8 cellular contexts compared by ENCODE assay signal in the genomic region with DNA sequence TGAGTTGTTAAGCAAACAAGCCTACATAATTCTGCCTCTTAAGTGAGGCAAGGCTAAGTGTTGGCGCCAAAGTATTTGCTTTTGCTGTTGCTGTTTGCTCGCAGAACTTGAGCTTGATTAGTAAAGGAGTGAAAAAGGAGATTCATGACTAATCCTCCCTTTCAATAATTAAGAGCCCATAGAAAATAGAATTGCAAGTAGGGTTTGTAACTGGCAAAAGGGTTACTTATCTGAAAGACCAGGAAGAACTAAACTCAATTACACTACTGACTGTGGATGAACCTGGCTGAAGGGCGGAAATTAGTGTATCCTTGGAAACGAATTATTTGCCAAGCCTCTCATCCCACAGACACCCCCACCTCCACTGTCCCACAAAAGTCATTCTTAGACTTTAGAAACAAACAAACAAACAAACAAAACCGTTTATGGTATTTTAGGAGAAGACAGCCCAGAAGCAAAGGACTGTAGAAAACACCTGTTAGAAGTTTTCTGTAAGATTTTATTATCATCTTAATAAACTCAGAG. TPM values are rescaled to one million over a fixed set of nuclear protein-coding genes. Genes with fewer than 3 reads are reported as not detected.
DNase-seq lines count a peak whose midpoint lies in the region; ATAC-seq and TF ChIP-seq lines count a peak whose summit lies in the region.

No MANE protein-coding gene starts in this region.

- H3K27ac ChIP-seq in layer of hippocampus (ENCODE audit: low read depth, low read length) = peak overlapping the region; percentile 4
- H3K27ac ChIP-seq in suprapubic skin = peak overlapping the region; percentile 92

- H3K36me3 ChIP-seq in suprapubic skin = no peaks in the 10 kb centered on the region

- peaks cover 21% of the 10 kb centered on the region for H3K27me3 Mint-ChIP-seq in activated CD4-positive, alpha-beta T cell treated with anti-CD3 and anti-CD28 coated beads for 36 hours
- peaks cover 40% of the 10 kb centered on the region for H3K27me3 Mint-ChIP-seq in activated naive CD8-positive, alpha-beta T cell treated with anti-CD3 and anti-CD28 coated beads, Interleukin-2, amount 10 ng/mL, durations not matched to agents 7 days and 5 days

- H3K4me3 Mint-ChIP-seq in activated CD4-positive, alpha-beta T cell treated with anti-CD3 and anti-CD28 coated beads for 36 hours = peak overlapping the region; percentile 94
- H3K4me3 Mint-ChIP-seq in activated naive CD8-positive, alpha-beta T cell treated with anti-CD3 and anti-CD28 coated beads, Interleukin-2, amount 10 ng/mL, durations not matched to agents 7 days and 5 days = peak overlapping the region; percentile 98

- CTCF ChIA-PET in activated CD4-positive, alpha-beta T cell treated with anti-CD3 and anti-CD28 coated beads for 36 hours (lab: Charles Lee) = interaction anchor here (1.1 kb wide), 1 partner anchor 50 kb away, joined by 3 read pairs; no protein-coding TSS in a partner anchor

- no peaks in the 10 kb centered on the region for H3K9me3 Mint-ChIP-seq in activated CD4-positive, alpha-beta T cell treated with anti-CD3 and anti-CD28 coated beads for 36 hours (ENCODE audit: low read depth)
- H3K9me3 Mint-ChIP-seq in activated naive CD8-positive, alpha-beta T cell treated with anti-CD3 and anti-CD28 coated beads, Interleukin-2, amount 10 ng/mL, durations not matched to agents 7 days and 5 days = no peaks in the 10 kb centered on the region

- H3K36me3 Mint-ChIP-seq in activated CD4-positive, alpha-beta T cell treated with anti-CD3 and anti-CD28 coated beads for 36 hours (ENCODE audit: low read depth) = peaks cover 2% of the 10 kb centered on the region
- H3K36me3 Mint-ChIP-seq in activated naive CD8-positive, alpha-beta T cell treated with anti-CD3 and anti-CD28 coated beads, Interleukin-2, amount 10 ng/mL, durations not matched to agents 7 days and 5 days = peaks cover 4% of the 10 kb centered on the region

- TF ChIP-seq POLR2A in suprapubic skin (IDR thresholded peaks at IDR 0.05) = no peak

- intact Hi-C loops in activated CD4-positive, alpha-beta T cell treated with anti-CD3 and anti-CD28 coated beads for 36 hours (cut with DNase I, micrococcal nuclease) = loop anchor here (1.0 to 10.0 kb wide), 8 partner anchors 27 to 1029 kb away; a partner anchor contains a TSS

- H3K4me3 ChIP-seq in suprapubic skin = peak overlapping the region; percentile 76

- no peak for TF ChIP-seq CTCF in suprapubic skin (IDR thresholded peaks at IDR 0.05)

- no peaks in the 10 kb centered on the region for H3K9me3 ChIP-seq in suprapubic skin

- 8% methylated on average over 5 of the region's 5 CpGs for WGBS in suprapubic skin

- H3K27ac Mint-ChIP-seq in activated CD4-positive, alpha-beta T cell treated with anti-CD3 and anti-CD28 coated beads for 36 hours = no peak overlapping the region
- no peak overlapping the region for H3K27ac Mint-ChIP-seq in activated naive CD8-positive, alpha-beta T cell treated with anti-CD3 and anti-CD28 coated beads, Interleukin-2, amount 10 ng/mL, durations not matched to agents 7 days and 5 days

- H3K27me3 ChIP-seq in layer of hippocampus (ENCODE audit: control insufficient read depth, insufficient read depth, low read length) = no peaks in the 10 kb centered on the region
- H3K27me3 ChIP-seq in suprapubic skin = no peaks in the 10 kb centered on the region

- ATAC-seq in activated CD4-positive, alpha-beta T cell treated with anti-CD3 and anti-CD28 coated beads for 36 hours = no peak
- no peak for ATAC-seq in activated naive CD8-positive, alpha-beta T cell treated with anti-CD3 and anti-CD28 coated beads, Interleukin-2, amount 10 ng/mL, durations not matched to agents 7 days and 5 days (ENCODE audit: low read depth)
- no peak for ATAC-seq in GM21447 (IDR thresholded peaks at IDR 0.05; ENCODE audit: unreplicated experiment)
- no peak for ATAC-seq in GM21576 (IDR thresholded peaks at IDR 0.05; ENCODE audit: unreplicated experiment)

- TF ChIP-seq EP300 in suprapubic skin (IDR thresholded peaks at IDR 0.05) = no peak

- peaks cover 20% of the 10 kb centered on the region for H3K4me1 ChIP-seq in suprapubic skin

- POLR2A ChIA-PET in activated CD4-positive, alpha-beta T cell treated with anti-CD3 and anti-CD28 coated beads for 36 hours (lab: Charles Lee) = interaction anchor here (0.5 to 0.6 kb wide), 2 partner anchors 98 to 770 kb away, joined by 3 read pairs; no protein-coding TSS in a partner anchor
- POLR2A ChIA-PET in activated naive CD8-positive, alpha-beta T cell treated with anti-CD3 and anti-CD28 coated beads, Interleukin-2, amount 10 ng/mL, durations not matched to agents 7 days and 5 days (lab: Charles Lee) = interaction anchor here (0.6 to 0.7 kb wide), 2 partner anchors 96 to 136 kb away, joined by 3 read pairs; a partner anchor contains a TSS

- no peak for DNase-seq in activated CD4-positive, alpha-beta T cell treated with anti-CD3 and anti-CD28 coated beads for 36 hours
- no peak for DNase-seq in activated CD4-positive, alpha-beta T cell treated with anti-CD3 and anti-CD28 coated beads for 4 hours
- no peak for DNase-seq in activated naive CD8-positive, alpha-beta T cell treated with anti-CD3 and anti-CD28 coated beads, Interleukin-2, amount 10 ng/mL, durations not matched to agents 7 days and 5 days
- DNase-seq in suprapubic skin (ENCODE audit: low spot score in 2 of 2) (no peak), NCI-H1105 treated with DMSO at 0.1 percent for 48 hours (lab: John Stamatoyannopoulos, UW) (no peak)

- H3K4me1 Mint-ChIP-seq in activated CD4-positive, alpha-beta T cell treated with anti-CD3 and anti-CD28 coated beads for 36 hours = peaks cover 15% of the 10 kb centered on the region
- peaks cover 14% of the 10 kb centered on the region for H3K4me1 Mint-ChIP-seq in activated naive CD8-positive, alpha-beta T cell treated with anti-CD3 and anti-CD28 coated beads, Interleukin-2, amount 10 ng/mL, durations not matched to agents 7 days and 5 days

RNA-seq across cellular contexts. Expression of a gene that starts 0.4 kb away (rescaled TPM):
- 1 to 10 TPM; 2.0 to 2.4 TPM for total RNA-seq in activated CD4-positive, alpha-beta T cell treated with anti-CD3 and anti-CD28 coated beads for 36 hours
- total RNA-seq in activated naive CD8-positive, alpha-beta T cell treated with anti-CD3 and anti-CD28 coated beads, Interleukin-2, amount 10 ng/mL, durations not matched to agents 7 days and 5 days = 1 to 10 TPM; 2.5 to 3.7 TPM
- total RNA-seq in suprapubic skin = 100 to 1,000 TPM; 120 to 232 (median 149) TPM

Comparison
In these comparisons a context has a peak if more than half of its experiments do, and no peak if none do; other contexts are left out.
1. RNA of a gene that starts 0.4 kb away (total RNA-seq): 120 to 232 TPM in suprapubic skin; 2.5 to 3.7 TPM in activated naive CD8-positive, alpha-beta T cell treated with anti-CD3 and anti-CD28 coated beads, Interleukin-2, amount 10 ng/mL, durations not matched to agents 7 days and 5 days and 2.0 to 2.4 TPM in activated CD4-positive, alpha-beta T cell treated with anti-CD3 and anti-CD28 coated beads for 36 hours; every median in the first group is over 10 times any median in the second.